8 cellular contexts compared by ENCODE assay signal in the genomic region with DNA sequence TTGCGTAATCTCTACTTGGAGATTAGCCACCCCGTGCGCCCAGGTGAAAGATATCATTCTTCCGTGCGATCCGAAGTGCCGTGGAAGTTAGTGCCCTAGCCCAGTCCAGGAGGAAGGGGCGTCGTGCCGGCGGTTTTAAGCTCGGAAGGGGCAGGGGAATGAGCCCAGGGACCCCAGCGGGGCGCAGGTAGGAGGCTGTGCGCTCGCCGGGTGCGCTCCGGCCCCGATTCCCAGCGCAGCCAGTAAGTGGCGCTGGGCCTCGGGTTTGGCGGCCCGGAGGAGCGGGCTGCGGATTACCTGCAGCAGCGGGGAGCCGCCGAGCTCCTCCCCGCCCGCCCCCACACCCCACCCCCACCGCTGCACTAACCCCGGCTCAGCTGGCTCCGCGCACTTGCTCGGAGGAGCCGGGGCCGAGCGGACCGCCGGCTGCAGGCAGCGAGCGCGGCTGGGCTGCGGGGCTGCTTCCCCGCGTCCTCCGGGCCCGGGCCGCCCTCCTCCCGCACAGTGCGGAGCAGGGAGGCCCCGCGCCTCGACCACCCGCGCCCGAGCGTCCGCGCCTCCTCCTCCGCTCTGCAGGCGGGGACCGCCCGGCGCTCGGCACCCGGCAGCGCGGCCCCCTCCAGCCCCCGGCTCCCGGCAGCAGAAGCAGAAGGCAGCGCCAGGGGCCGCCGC. TPM values are rescaled to one million over a fixed set of nuclear protein-coding genes. Genes with fewer than 3 reads are reported as not detected.
A peak's percentile ranks its signal among the peaks of the same experiment; 100 is the strongest.
DNase-seq lines count a peak whose midpoint lies in the region; ATAC-seq and TF ChIP-seq lines count a peak whose summit lies in the region.

A gene (plus strand): TSS at position 390 of the 672 bp plus-strand sequence. CDS start 338 bp downstream, outside the sequence.

- peak within 1 kb of the TSS; percentile 58 for H3K4me3 Mint-ChIP-seq in T-helper 2 cell treated with Interferon-gamma antibody and Interleukin-4, amounts not matched to agents 5 μg/mL and 100 μg/mL, for 36 hours
- peak within 1 kb of the TSS; percentile 68 for H3K4me3 Mint-ChIP-seq in progenitor cell of endocrine pancreas (ENCODE audit: low read depth)

- TF ChIP-seq CTCF in progenitor cell of endocrine pancreas (IDR thresholded peaks at IDR 0.05; ENCODE audit: unreplicated experiment) = peak; percentile 76

- H3K27ac Mint-ChIP-seq in T-helper 2 cell treated with Interferon-gamma antibody and Interleukin-4, amounts not matched to agents 5 μg/mL and 100 μg/mL, for 36 hours = peak within 1 kb of the TSS; percentile 17
- H3K27ac Mint-ChIP-seq in progenitor cell of endocrine pancreas = no peak within 1 kb of the TSS

- peaks cover 49% of the 10 kb centered on the region for H3K27me3 Mint-ChIP-seq in T-helper 2 cell treated with Interferon-gamma antibody and Interleukin-4, amounts not matched to agents 5 μg/mL and 100 μg/mL, for 36 hours (ENCODE audit: low read depth)
- H3K27me3 Mint-ChIP-seq in progenitor cell of endocrine pancreas = peaks cover 49% of the 10 kb centered on the region

- intact Hi-C loops in cardiac septum (cut with DNase I) = loop anchor here (2.0 kb wide), 1 partner anchor 43 kb away; no protein-coding TSS in a partner anchor

- H3K9me3 Mint-ChIP-seq in T-helper 2 cell treated with Interferon-gamma antibody and Interleukin-4, amounts not matched to agents 5 μg/mL and 100 μg/mL, for 36 hours = no peaks in the 10 kb centered on the region
- H3K9me3 Mint-ChIP-seq in progenitor cell of endocrine pancreas (ENCODE audit: low read depth) = no peaks in the 10 kb centered on the region

- H3K36me3 Mint-ChIP-seq in T-helper 2 cell treated with Interferon-gamma antibody and Interleukin-4, amounts not matched to agents 5 μg/mL and 100 μg/mL, for 36 hours (ENCODE audit: low read depth) = no peaks in the 10 kb centered on the region
- no peaks in the 10 kb centered on the region for H3K36me3 Mint-ChIP-seq in progenitor cell of endocrine pancreas (ENCODE audit: insufficient read depth)

- DNase-seq in T-helper 2 cell treated with Interferon-gamma antibody and Interleukin-4, amounts not matched to agents 5 μg/mL and 100 μg/mL, for 36 hours (ENCODE audit: low spot score) = peak; percentile 22
- DNase-seq in cardiac septum (ENCODE audit: low spot score) (no peak), progenitor cell of endocrine pancreas (ENCODE audit: low spot score, unreplicated experiment) (peak; percentile 42), kidney glomerular epithelial cell (lab: John Stamatoyannopoulos, UW) (no peak), COR-L47 (lab: John Stamatoyannopoulos, UW) (no peak)
- no peak for DNase-seq in stimulated activated CD4-positive, alpha-beta T cell treated with anti-CD3 and anti-CD28 coated beads, Interleukin-12 subunit alpha, Interleukin-12 subunit beta, amount 100 ng/mL, for 4 hours

- ATAC-seq in GM19351 (IDR thresholded peaks at IDR 0.05; ENCODE audit: unreplicated experiment) (peak; percentile 62), HG02678 (IDR thresholded peaks at IDR 0.05; ENCODE audit: unreplicated experiment) (no peak)

- H3K4me1 Mint-ChIP-seq in T-helper 2 cell treated with Interferon-gamma antibody and Interleukin-4, amounts not matched to agents 5 μg/mL and 100 μg/mL, for 36 hours (ENCODE audit: low read depth) = peaks cover 3% of the 10 kb centered on the region
- H3K4me1 Mint-ChIP-seq in progenitor cell of endocrine pancreas (ENCODE audit: low read depth) = peaks cover 6% of the 10 kb centered on the region

RNA-seq across cellular contexts. Expression of the gene that starts here (rescaled TPM):
- 572 TPM for total RNA-seq in cardiac septum
- total RNA-seq in progenitor cell of endocrine pancreas = 0.19 and 0.33 TPM in 2 replicates

Comparison
In these comparisons a context has a peak if more than half of its experiments do, and no peak if none do; other contexts are left out.
1. RNA of the gene that starts here (total RNA-seq): 572 TPM in cardiac septum (single experiment); 0.19 to 0.33 TPM in progenitor cell of endocrine pancreas; every median in the first group is over 100 times any median in the second.
2. Peak in DNase-seq in progenitor cell of endocrine pancreas; RNA of the gene not detected or under 1 TPM.